Comparison of ENCODE assay signal across 20 cellular contexts in genomic region chr22:43505423-43505822, GRCh38.
"Had no signal": no experiment of that assay in that cellular context is flagged by ENCODE, and none has a peak within 500 bp of the region (broad histone marks: within the 10 kb centered on the region; RNA-seq: fewer than 3 reads in every experiment).

No MANE protein-coding gene starts in this region.

- H3K9me3 ChIP-seq: esophagus muscularis mucosa, gastroesophageal sphincter, heart left ventricle, left lung had no signal

- H3K36me3 ChIP-seq: esophagus muscularis mucosa, gastroesophageal sphincter, heart left ventricle, left lung had no signal

- H3K36me3 Mint-ChIP-seq: immature natural killer cell had no signal

- H3K4me1 Mint-ChIP-seq: immature natural killer cell had no signal

- DNase-seq: cerebellar nuclear complex; dermis blood vessel endothelial cell; dorsolateral prefrontal cortex; effector CD4-positive, alpha-beta T cell; effector memory CD4-positive, alpha-beta T cell; foreskin keratinocyte; heart left ventricle; hypothalamus; immature natural killer cell; islet precursor cell; left cardiac atrium; left ventricle myocardium superior; mesendoderm; midbrain had no signal

- H3K4me2 ChIP-seq: hepatocyte had no signal

- H3K9me3 Mint-ChIP-seq: immature natural killer cell had no signal

- H3K4me3 Mint-ChIP-seq: immature natural killer cell had no signal

- H3K79me2 ChIP-seq: hepatocyte had no signal

- H3K4me3 ChIP-seq: coronary artery, dorsolateral prefrontal cortex, esophagus muscularis mucosa, gastroesophageal sphincter, heart left ventricle, hepatocyte, left lung, lung had no signal

- H3K27me3 ChIP-seq: dorsolateral prefrontal cortex, foreskin keratinocyte, hepatocyte had no signal

- H3K27ac Mint-ChIP-seq: immature natural killer cell had no signal

- H3K4me1 ChIP-seq: esophagus muscularis mucosa, foreskin keratinocyte, gastroesophageal sphincter, heart left ventricle, left lung had no signal

- H3K27ac ChIP-seq: coronary artery, esophagus muscularis mucosa, foreskin keratinocyte, gastroesophageal sphincter, heart left ventricle, hepatocyte, left lung had no signal

- H2AFZ ChIP-seq: hepatocyte had no signal

- ATAC-seq: foreskin keratinocyte, gastroesophageal sphincter, heart left ventricle, left cardiac atrium, left lung, left ventricle myocardium superior had no signal
